ENCODE assay signal across 16 cellular contexts in the genomic region with DNA sequence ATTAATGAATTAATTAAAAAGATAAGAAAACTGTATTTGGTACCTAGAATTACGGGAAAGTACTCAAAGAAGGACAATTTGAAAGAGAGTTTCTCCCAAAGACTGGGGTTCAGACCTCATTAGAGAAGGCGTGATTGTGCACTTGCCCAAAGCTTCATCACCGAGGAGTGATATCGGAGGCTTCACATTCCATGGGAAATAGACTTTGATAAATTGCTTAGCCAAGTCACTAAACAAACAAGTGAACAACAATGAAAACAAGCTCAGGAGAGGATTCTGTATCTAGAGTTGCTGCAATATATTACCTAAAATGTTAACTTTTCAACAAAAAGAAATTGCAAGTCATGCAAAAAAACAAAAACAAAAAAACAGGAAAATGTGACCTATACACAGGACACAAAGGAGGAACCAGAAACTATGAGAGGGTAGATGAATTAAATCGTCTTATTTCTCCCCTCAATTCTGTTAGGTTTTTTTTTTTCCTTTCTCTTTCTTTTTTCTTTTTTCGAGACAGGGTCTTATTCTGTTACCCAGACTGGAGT. TPM values are rescaled to one million over a fixed set of nuclear protein-coding genes. Genes with fewer than 3 reads are reported as not detected.
DNase-seq lines count a peak whose midpoint lies in the region; ATAC-seq and TF ChIP-seq lines count a peak whose summit lies in the region.
"Had no signal": no experiment of that assay in that cellular context is flagged by ENCODE, and none has a peak within 500 bp of the region (broad histone marks: within the 10 kb centered on the region; RNA-seq: fewer than 3 reads in every experiment).

No MANE protein-coding gene starts in this region.

- no TSS peak for BruUV-seq in IMR-90 (replicated peaks; lab: Mats Ljungman, UMichigan)

- H3K18ac ChIP-seq in IMR-90 (ENCODE audit: low read depth, low read length), result no peak overlapping the region

- no peaks in the 10 kb centered on the region for H3K9me3 Mint-ChIP-seq in dendritic cell treated with granulocyte-macrophage colony-stimulating factor and Interleukin-4, amounts not matched to agents 40 ng/mL and 50 ng/mL, for 4 days

- dilution Hi-C loops in IMR-90 (cut with HindIII; ENCODE audit: low sequenced_read_pairs, unreplicated experiment), result no loop called here

- 0 out of 2 replicates have a peak overlapping the region, but pooled peaks have one; percentile 42 for H2BK20ac ChIP-seq in IMR-90 (ENCODE audit: low read depth, low read length)

- no peak overlapping the region for H2AFZ ChIP-seq in IMR-90 (replicated peaks; ENCODE audit: low read length, poor library complexity)
- H2AFZ ChIP-seq: GM23248 had no signal

- peak overlapping the region; percentile 34; the same call in 1 of the 2 replicates for H4K91ac ChIP-seq in IMR-90 (ENCODE audit: insufficient read depth, low read depth, low read length)

- peak overlapping the region; percentile 22 for H2BK120ac ChIP-seq in IMR-90 (ENCODE audit: low read depth, low read length)

- H3K4me1 ChIP-seq in IMR-90 (ENCODE audit: control insufficient read depth, insufficient read depth, low read length), result peaks cover 3% of the 10 kb centered on the region
- H3K4me1 ChIP-seq in liver (ENCODE audit: control insufficient read depth in 4 of 4, insufficient read depth in 4 of 4, low read length in 3 of 4), result peaks cover 0 to 16% (median 10%) of the 10 kb centered on the region in 4 donors

- peaks cover 13% of the 10 kb centered on the region for H3K4me1 Mint-ChIP-seq in dendritic cell treated with granulocyte-macrophage colony-stimulating factor and Interleukin-4, amounts not matched to agents 40 ng/mL and 50 ng/mL, for 4 days (ENCODE audit: low read depth)

- no peak overlapping the region for H2AK9ac ChIP-seq in IMR-90 (replicated peaks; ENCODE audit: low read depth, low read length, poor library complexity)

- H3K27ac ChIP-seq in IMR-90 (ENCODE audit: insufficient read depth, low read length), result peak overlapping the region; percentile 41; the same call in 1 of the 2 replicates
- H3K27ac ChIP-seq in liver (ENCODE audit: low read depth in 1 of 2, low read length in 2 of 2), result no peak overlapping the region
- H3K27ac ChIP-seq in coronary artery, result no peak overlapping the region
- H3K27ac ChIP-seq: C4-2B, GM23248 had no signal

- H3K4ac ChIP-seq in IMR-90 (ENCODE audit: low read depth, low read length), result peak overlapping the region; percentile 16; the same call in 1 of the 2 replicates

- no peak overlapping the region for H2BK15ac ChIP-seq in IMR-90 (ENCODE audit: low read depth, low read length)

- no peak overlapping the region; the same call in 1 of the 2 replicates for H2AK5ac ChIP-seq in IMR-90 (ENCODE audit: low read depth, low read length)

- no peak overlapping the region for H4K8ac ChIP-seq in IMR-90 (ENCODE audit: low read depth in 2 of 2, low read length in 2 of 2)

- no peak for TF ChIP-seq POLR2A in IMR-90 (IDR thresholded peaks at IDR 0.05; ENCODE audit: low read depth, low read length)

- DNase-seq in CD1c-positive myeloid dendritic cell (ENCODE audit: extremely low spot score), result peak; percentile 2
- no peak for DNase-seq in IMR-90
- no peak for DNase-seq in coronary artery (ENCODE audit: low spot score)
- DNase-seq in SIG-M5 (lab: John Stamatoyannopoulos, UW), result no peak
- DNase-seq in GM20000 (ENCODE audit: low spot score), result no peak
- DNase-seq: AML-193; Calu3; CD4-positive, alpha-beta memory T cell; DMS79 treated with DMSO at 0.1 percent for 48 hours; GF-D8; GM23248; HCEC 1CT had no signal

- POLR2A ChIA-PET in IMR-90 (lab: Charles Lee; ENCODE audit: unreplicated experiment), result no interaction called here

- in situ Hi-C loops in IMR-90 (cut with MboI; ENCODE audit: low sequenced_read_pairs), result loop anchor here (10.0 kb wide), 2 partner anchors 166 to 444 kb away; a partner anchor contains a TSS

- H3K36me3 Mint-ChIP-seq in dendritic cell treated with granulocyte-macrophage colony-stimulating factor and Interleukin-4, amounts not matched to agents 40 ng/mL and 50 ng/mL, for 4 days (ENCODE audit: low read depth), result peaks cover 9% of the 10 kb centered on the region

- no peak overlapping the region for H3K56ac ChIP-seq in IMR-90 (ENCODE audit: extremely low read depth, insufficient read depth, low read length)

- TF ChIP-seq CTCF in IMR-90 (conservative IDR thresholded peaks at IDR 0.05; ENCODE audit: low read depth, low read length) (no peak), liver (IDR thresholded peaks at IDR 0.05; ENCODE audit: low read depth, low read length, missing input control) (no peak), coronary artery (IDR thresholded peaks at IDR 0.05) (no peak), GM20000 (IDR thresholded peaks at IDR 0.05; ENCODE audit: extremely low read depth, missing control alignments) (no peak)

- no peak overlapping the region for H3K14ac ChIP-seq in IMR-90 (replicated peaks; ENCODE audit: low read depth, low read length)

- H4K20me1 ChIP-seq in IMR-90 (ENCODE audit: insufficient read depth, low read length), result no peaks in the 10 kb centered on the region

- no peaks in the 10 kb centered on the region for H3K27me3 ChIP-seq in IMR-90 (ENCODE audit: control insufficient read depth, insufficient read depth, low read length)
- no peaks in the 10 kb centered on the region for H3K27me3 ChIP-seq in liver (ENCODE audit: control insufficient read depth in 4 of 4, insufficient read depth in 4 of 4, low read length in 3 of 4)

- ATAC-seq in IMR-90 (ENCODE audit: low read depth) (no peak), HG03280 (IDR thresholded peaks at IDR 0.05; ENCODE audit: unreplicated experiment) (no peak)

- peaks cover 24 to 39% of the 10 kb centered on the region in 2 experiments for H3K79me1 ChIP-seq in IMR-90 (ENCODE audit: low read depth in 1 of 2, low read length in 2 of 2)

- no peak overlapping the region for H3K4me3 Mint-ChIP-seq in dendritic cell treated with granulocyte-macrophage colony-stimulating factor and Interleukin-4, amounts not matched to agents 40 ng/mL and 50 ng/mL, for 4 days
- H3K4me3 Mint-ChIP-seq: CD4-positive, alpha-beta memory T cell had no signal

- no peak overlapping the region for H2BK5ac ChIP-seq in IMR-90 (ENCODE audit: low read depth, low read length, poor library complexity, severe bottlenecking)

- H3K23ac ChIP-seq in IMR-90 (ENCODE audit: low read depth, low read length), result peak overlapping the region; percentile 32; the same call in 1 of the 2 replicates

- TF ChIP-seq RAD21 in IMR-90 (IDR thresholded peaks at IDR 0.05; ENCODE audit: low read length) (no peak), liver (IDR thresholded peaks at IDR 0.05) (no peak)

- no peak overlapping the region for H3K4me2 ChIP-seq in IMR-90 (ENCODE audit: low read depth, low read length)

- H3K9me3 ChIP-seq in IMR-90 (ENCODE audit: control insufficient read depth, insufficient read depth, low read length) (no peaks in the 10 kb centered on the region), liver (ENCODE audit: control insufficient read depth in 4 of 4, low read length in 3 of 4) (no peaks in the 10 kb centered on the region)

- no CpG with 5 or more reads among the region's 6 CpGs for WGBS in IMR-90 (ENCODE audit: extremely low coverage in 2 of 2, insufficient read length in 1 of 2), 2 experiments
- 61% methylated on average over 6 of the region's 6 CpGs for WGBS in liver

- peaks cover 7% of the 10 kb centered on the region for H3K27me3 Mint-ChIP-seq in dendritic cell treated with granulocyte-macrophage colony-stimulating factor and Interleukin-4, amounts not matched to agents 40 ng/mL and 50 ng/mL, for 4 days
- H3K27me3 Mint-ChIP-seq: CD4-positive, alpha-beta memory T cell had no signal

- CTCF ChIA-PET in IMR-90 (lab: Yijun Ruan, JAX), result interaction anchor here (1.3 kb wide), 1 partner anchor 200 kb away, joined by 3 read pairs; no protein-coding TSS in a partner anchor

- H4K5ac ChIP-seq in IMR-90 (ENCODE audit: low read depth, low read length), result no peak overlapping the region

- H3K27ac Mint-ChIP-seq in dendritic cell treated with granulocyte-macrophage colony-stimulating factor and Interleukin-4, amounts not matched to agents 40 ng/mL and 50 ng/mL, for 4 days, result peak overlapping the region; percentile 10
- H3K27ac Mint-ChIP-seq: CD4-positive, alpha-beta memory T cell had no signal

- peaks cover 3% of the 10 kb centered on the region for H3K36me3 ChIP-seq in IMR-90 (ENCODE audit: control insufficient read depth, insufficient read depth, low read length)
- peaks cover 0 to 2% (median 0%) of the 10 kb centered on the region in 4 donors for H3K36me3 ChIP-seq in liver (ENCODE audit: control insufficient read depth in 4 of 4, insufficient read depth in 3 of 4, low read depth in 1 of 4, low read length in 3 of 4)

- no peak overlapping the region for H3K9ac ChIP-seq in IMR-90 (ENCODE audit: low read depth, low read length)
- H3K9ac ChIP-seq in liver (ENCODE audit: low read depth in 1 of 2, low read length in 2 of 2), result no peak overlapping the region
- H3K9ac ChIP-seq: GM23248 had no signal

- H3K4me3 ChIP-seq in IMR-90 (ENCODE audit: insufficient read depth, low read depth, low read length) (no peak overlapping the region), liver (ENCODE audit: low read depth in 1 of 3, low read length in 3 of 3) (no peak overlapping the region), coronary artery (no peak overlapping the region)
- H3K4me3 ChIP-seq: GM23248 had no signal

- intact Hi-C loops in IMR-90 (cut with micrococcal nuclease), result loop anchor here (5.0 kb wide), 2 partner anchors 173 to 377 kb away; a partner anchor contains a TSS
- intact Hi-C loops in dendritic cell treated with granulocyte-macrophage colony-stimulating factor and Interleukin-4, amounts not matched to agents 40 ng/mL and 50 ng/mL, for 4 days (cut with micrococcal nuclease), result loop anchor here (5.0 to 10.0 kb wide), 2 partner anchors 372 to 444 kb away; no protein-coding TSS in a partner anchor

- H3K9me1 ChIP-seq in IMR-90 (ENCODE audit: insufficient read depth, low read length), result peaks cover 4% of the 10 kb centered on the region

TF ChIP-seq in IMR-90, 13 proteins besides CTCF, POLR2A, EP300 and RAD21:
- TF ChIP-seq RCOR1 (IDR thresholded peaks at IDR 0.05; ENCODE audit: insufficient replicate concordance, low read length), result no peak
- TF ChIP-seq MAFK (IDR thresholded peaks at IDR 0.05; ENCODE audit: low read depth, low read length), result peak; percentile 59; the same call in 1 of the 2 replicates
- TF ChIP-seq SMC3 (IDR thresholded peaks at IDR 0.05; ENCODE audit: low read depth, low read length), result no peak
- TF ChIP-seq NFE2L2 (IDR thresholded peaks at IDR 0.05; ENCODE audit: low read depth, low read length), result peak; percentile 80
TF ChIP-seq in IMR-90: peak in this region for 2.

TF ChIP-seq in liver, 16 proteins besides CTCF, POLR2A, EP300 and RAD21 (continues in another document):
- no peak for TF ChIP-seq FOXA1 (IDR thresholded peaks at IDR 0.05)
- TF ChIP-seq, protein P1, sequence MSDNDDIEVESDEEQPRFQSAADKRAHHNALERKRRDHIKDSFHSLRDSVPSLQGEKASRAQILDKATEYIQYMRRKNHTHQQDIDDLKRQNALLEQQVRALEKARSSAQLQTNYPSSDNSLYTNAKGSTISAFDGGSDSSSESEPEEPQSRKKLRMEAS (IDR thresholded peaks at IDR 0.05), result no peak
- TF ChIP-seq GABPA (IDR thresholded peaks at IDR 0.05 in 1 of 2, conservative IDR thresholded peaks at IDR 0.05 in 1 of 2), result no peak

RNA-seq across cellular contexts. Expression of a gene that starts 3.4 kb away (rescaled TPM):
- total RNA-seq in IMR-90 (2012; rRNA removed) (10.0 and 12.8 TPM in 2 replicates), liver (1 to 10 TPM; 4.5 to 5.0 TPM)
- polyA plus RNA-seq in IMR-90 (2012; rRNA removed) (5.4 and 6.6 TPM in 2 replicates), liver (1 to 10 TPM; 2.9 to 4.3 TPM)
- 2.1 and 3.2 TPM in 2 replicates for polyA plus RNA-seq in IMR-90 (2012; cell fraction: cytosol; rRNA removed)
- 4.2 and 14.7 TPM in 2 replicates for polyA plus RNA-seq in IMR-90 (2012; cell fraction: nucleus; rRNA removed; ENCODE audit: low replicate concordance)
